In genomic region chr1:62676606-62677356, GRCh38 we compare ENCODE assay signal across 15 cellular contexts. TPM values are rescaled to one million over a fixed set of nuclear protein-coding genes. Genes with fewer than 3 reads are reported as not detected.
DNase-seq lines count a peak whose midpoint lies in the region; ATAC-seq, FAIRE-seq and TF ChIP-seq lines count a peak whose summit lies in the region.
"Had no signal": no experiment of that assay in that cellular context is flagged by ENCODE, and none has a peak within 500 bp of the region (broad histone marks: within the 10 kb centered on the region; RNA-seq: fewer than 3 reads in every experiment).

No MANE protein-coding gene starts in this region.

- H2AFZ ChIP-seq in K562 (ENCODE audit: low read depth, low read length), result no peak overlapping the region
- H2AFZ ChIP-seq in osteoblast (ENCODE audit: low read length), result no peak overlapping the region
- H2AFZ ChIP-seq in neural progenitor cell (replicated peaks), result no peak overlapping the region

- in situ Hi-C loops in K562 (cut with MboI), result no loop called here

- H3K27ac Mint-ChIP-seq in neural progenitor cell, result no peak overlapping the region
- H3K27ac Mint-ChIP-seq in CD8-positive, alpha-beta T cell, result no peak overlapping the region
- H3K27ac Mint-ChIP-seq in T-helper 2 cell treated with Interferon-gamma antibody and Interleukin-4, amounts not matched to agents 5 μg/mL and 100 μg/mL, for 36 hours, result no peak overlapping the region
- H3K27ac Mint-ChIP-seq: activated naive CD4-positive, alpha-beta T cell treated with anti-CD3 and anti-CD28 coated beads, Interleukin-2, amount 50 U/mL, for 24 hours had no signal

- H3F3A ChIP-seq in neural progenitor cell (ENCODE audit: low read depth), result no peaks in the 10 kb centered on the region

- ATAC-seq in K562, result peak; percentile 64
- ATAC-seq in CD8-positive, alpha-beta T cell, result no peak

- H3K4me1 ChIP-seq in K562 (replicated peaks in 1 of 2; ENCODE audit: control insufficient read depth in 2 of 2, insufficient read depth in 2 of 2, low read length in 2 of 2) (no peaks in the 10 kb centered on the region; a peak in 1 of 5 replicates), osteoblast (ENCODE audit: insufficient read depth, low read length) (peaks cover 10% of the 10 kb centered on the region), neural progenitor cell (peaks cover 8% of the 10 kb centered on the region)
- no peaks in the 10 kb centered on the region for H3K4me1 ChIP-seq in CD8-positive, alpha-beta T cell (ENCODE audit: insufficient read depth, low read length)

- H3K4me3 ChIP-seq in K562, result no peak overlapping the region
- H3K4me3 ChIP-seq in osteoblast (ENCODE audit: insufficient read depth, low read length), result no peak overlapping the region
- no peak overlapping the region for H3K4me3 ChIP-seq in neural progenitor cell
- H3K4me3 ChIP-seq in CD8-positive, alpha-beta T cell (ENCODE audit: low read depth, low read length), result no peak overlapping the region

- H3K4me1 Mint-ChIP-seq in neural progenitor cell, result no peaks in the 10 kb centered on the region
- H3K4me1 Mint-ChIP-seq in CD8-positive, alpha-beta T cell (ENCODE audit: low read depth), result no peaks in the 10 kb centered on the region
- H3K4me1 Mint-ChIP-seq in T-helper 2 cell treated with Interferon-gamma antibody and Interleukin-4, amounts not matched to agents 5 μg/mL and 100 μg/mL, for 36 hours (ENCODE audit: low read depth), result no peaks in the 10 kb centered on the region
- H3K4me1 Mint-ChIP-seq: activated naive CD4-positive, alpha-beta T cell treated with anti-CD3 and anti-CD28 coated beads, Interleukin-2, amount 50 U/mL, for 24 hours had no signal

- peaks cover 18% of the 10 kb centered on the region for H3K9me3 Mint-ChIP-seq in neural progenitor cell
- H3K9me3 Mint-ChIP-seq in CD8-positive, alpha-beta T cell, result peaks cover 2% of the 10 kb centered on the region
- no peaks in the 10 kb centered on the region for H3K9me3 Mint-ChIP-seq in T-helper 2 cell treated with Interferon-gamma antibody and Interleukin-4, amounts not matched to agents 5 μg/mL and 100 μg/mL, for 36 hours
- H3K9me3 Mint-ChIP-seq: activated naive CD4-positive, alpha-beta T cell treated with anti-CD3 and anti-CD28 coated beads, Interleukin-2, amount 50 U/mL, for 24 hours had no signal

- H3K9me1 ChIP-seq in K562 (ENCODE audit: control insufficient read depth, insufficient read depth, low read length), result no peaks in the 10 kb centered on the region

- TF ChIP-seq CTCF in K562 (IDR thresholded peaks at IDR 0.05 in 2 of 3, conservative IDR thresholded peaks at IDR 0.05 in 1 of 3; ENCODE audit: insufficient read depth in 2 of 3, low read depth in 1 of 3, low read length in 3 of 3) (no peak), osteoblast (IDR thresholded peaks at IDR 0.05; ENCODE audit: extremely low read depth, low read depth, low read length) (no peak), neural progenitor cell (IDR thresholded peaks at IDR 0.05) (no peak)
- no peak for TF ChIP-seq CTCF in CD8-positive, alpha-beta T cell (IDR thresholded peaks at IDR 0.05)

- H4K20me1 ChIP-seq in K562 (replicated peaks; ENCODE audit: control insufficient read depth, insufficient read depth, low read length) (no peaks in the 10 kb centered on the region), osteoblast (ENCODE audit: insufficient read depth, low read length) (no peaks in the 10 kb centered on the region), neural progenitor cell (ENCODE audit: low read depth) (peaks cover 22% of the 10 kb centered on the region)

- H3K27me3 ChIP-seq in K562 (ENCODE audit: control insufficient read depth in 2 of 2, insufficient read depth in 2 of 2, low read length in 2 of 2), result no peaks in the 10 kb centered on the region
- no peaks in the 10 kb centered on the region for H3K27me3 ChIP-seq in osteoblast (ENCODE audit: insufficient read depth, low read length)
- no peaks in the 10 kb centered on the region for H3K27me3 ChIP-seq in neural progenitor cell
- H3K27me3 ChIP-seq in CD8-positive, alpha-beta T cell (ENCODE audit: insufficient read depth, low read length), result no peaks in the 10 kb centered on the region

- no peaks in the 10 kb centered on the region for H3K36me3 ChIP-seq in K562 (ENCODE audit: control insufficient read depth, insufficient read depth, low read length)
- no peaks in the 10 kb centered on the region for H3K36me3 ChIP-seq in osteoblast (ENCODE audit: insufficient read depth, low read length)
- H3K36me3 ChIP-seq in neural progenitor cell, result no peaks in the 10 kb centered on the region
- no peaks in the 10 kb centered on the region for H3K36me3 ChIP-seq in CD8-positive, alpha-beta T cell (ENCODE audit: insufficient read depth, low read length)

- no peaks in the 10 kb centered on the region for H3K27me3 Mint-ChIP-seq in neural progenitor cell (ENCODE audit: insufficient read depth, low read depth)
- H3K27me3 Mint-ChIP-seq in CD8-positive, alpha-beta T cell (ENCODE audit: low read depth), result no peaks in the 10 kb centered on the region
- H3K27me3 Mint-ChIP-seq in T-helper 2 cell treated with Interferon-gamma antibody and Interleukin-4, amounts not matched to agents 5 μg/mL and 100 μg/mL, for 36 hours (ENCODE audit: low read depth), result no peaks in the 10 kb centered on the region
- H3K27me3 Mint-ChIP-seq: IgD-negative memory B cell had no signal

- H3K79me2 ChIP-seq in K562 (ENCODE audit: control insufficient read depth, insufficient read depth, low read length) (peaks cover 3% of the 10 kb centered on the region; the same call in 1 of the 3 replicates), osteoblast (ENCODE audit: insufficient read depth, low read length) (peaks cover 73% of the 10 kb centered on the region), neural progenitor cell (ENCODE audit: low read depth) (peaks cover 90% of the 10 kb centered on the region)

- no peak for TF ChIP-seq POLR2A in K562 (conservative IDR thresholded peaks at IDR 0.05)

- no TSS peak for BruUV-seq in K562 (replicated peaks; lab: Mats Ljungman, UMichigan)

- DNase-seq in EL (peak; percentile 74), M059J (ENCODE audit: low read depth) (peak; percentile 20), K562 (ENCODE audit: extremely low read depth in 1 of 4, low spot score in 3 of 4) (no peak), osteoblast (ENCODE audit: insufficient read length, low spot score, missing footprints) (no peak), neural progenitor cell (ENCODE audit: low spot score) (no peak)
- DNase-seq in CD8-positive, alpha-beta T cell, result no peak
- DNase-seq in T-helper 2 cell treated with Interferon-gamma antibody and Interleukin-4, amounts not matched to agents 5 μg/mL and 100 μg/mL, for 36 hours (ENCODE audit: low spot score), result no peak
- DNase-seq: NCI-H1694 treated with DMSO at 0.1 percent for 48 hours; NCI-H526; nucleus accumbens; stimulated activated CD4-positive, alpha-beta T cell treated with anti-CD3 and anti-CD28 coated beads, Interleukin-12 subunit alpha, Interleukin-12 subunit beta, amount 100 ng/mL, for 4 hours had no signal

- no peak overlapping the region for H3K27ac ChIP-seq in K562 (ENCODE audit: extremely low read depth, low read depth, low read length)
- H3K27ac ChIP-seq in osteoblast (ENCODE audit: low read depth, low read length), result peak overlapping the region; percentile 21
- H3K27ac ChIP-seq in neural progenitor cell, result no peak overlapping the region
- no peak overlapping the region for H3K27ac ChIP-seq in CD8-positive, alpha-beta T cell (ENCODE audit: low read depth, low read length)
- H3K27ac ChIP-seq: epithelial cell of prostate, VCaP had no signal

- TF ChIP-seq EP300 in K562 (IDR thresholded peaks at IDR 0.05; ENCODE audit: low read length), result no peak

- H3K9me3 ChIP-seq in K562 (replicated peaks; ENCODE audit: control insufficient read depth, insufficient read depth, low read depth, low read length) (no peaks in the 10 kb centered on the region), osteoblast (ENCODE audit: low read depth, low read length) (no peaks in the 10 kb centered on the region), neural progenitor cell (ENCODE audit: low read depth) (no peaks in the 10 kb centered on the region)
- H3K9me3 ChIP-seq in CD8-positive, alpha-beta T cell (ENCODE audit: low read length), result no peaks in the 10 kb centered on the region

- intact Hi-C loops in K562 (cut with micrococcal nuclease), result no loop called here
- intact Hi-C loops in CD8-positive, alpha-beta T cell (cut with DNase I, micrococcal nuclease), result no loop called here

- 69% methylated on average over 2 of the region's 2 CpGs for WGBS in K562 (ENCODE audit: insufficient coverage, low coverage, missing lambda C conversion rate)

- POLR2A ChIA-PET in K562 (lab: Yijun Ruan, JAX), result interaction anchor here (1.8 to 2.8 kb wide), 2 partner anchors 13 kb away, joined by 6 to 12 read pairs; partner anchors contain the start of gene DOCK7
- POLR2A ChIA-PET in CD8-positive, alpha-beta T cell (lab: Charles Lee), result no interaction called here

- TF ChIP-seq RAD21 in K562 (CRISPR knock-in tag; conservative IDR thresholded peaks at IDR 0.05 in 1 of 2, IDR thresholded peaks at IDR 0.05 in 1 of 2), result no peak

- CTCF ChIA-PET in K562 (lab: Yijun Ruan, JAX; ENCODE audit: low intra/inter-chr PET ratio), result no interaction called here
- CTCF ChIA-PET in CD8-positive, alpha-beta T cell (lab: Charles Lee), result interaction anchor here (0.6 to 1.1 kb wide), 2 partner anchors 8 to 11 kb away, joined by 3 read pairs; no protein-coding TSS in a partner anchor

- no peak overlapping the region for H3K4me3 Mint-ChIP-seq in neural progenitor cell
- H3K4me3 Mint-ChIP-seq in CD8-positive, alpha-beta T cell, result no peak overlapping the region
- H3K4me3 Mint-ChIP-seq in T-helper 2 cell treated with Interferon-gamma antibody and Interleukin-4, amounts not matched to agents 5 μg/mL and 100 μg/mL, for 36 hours, result no peak overlapping the region
- H3K4me3 Mint-ChIP-seq: activated naive CD4-positive, alpha-beta T cell treated with anti-CD3 and anti-CD28 coated beads, Interleukin-2, amount 50 U/mL, for 24 hours; IgD-negative memory B cell had no signal

- H3K4me2 ChIP-seq in K562 (ENCODE audit: insufficient read depth, low read length) (no peak overlapping the region), osteoblast (ENCODE audit: insufficient read depth, low read length) (peak overlapping the region; percentile 43), neural progenitor cell (no peak overlapping the region)

- no peak overlapping the region for H3K9ac ChIP-seq in K562 (ENCODE audit: insufficient read depth in 1 of 2, low read depth in 2 of 2, low read length in 2 of 2)
- no peak overlapping the region for H3K9ac ChIP-seq in neural progenitor cell

- peaks cover 25% of the 10 kb centered on the region for H3K36me3 Mint-ChIP-seq in neural progenitor cell
- H3K36me3 Mint-ChIP-seq in CD8-positive, alpha-beta T cell, result no peaks in the 10 kb centered on the region
- no peaks in the 10 kb centered on the region for H3K36me3 Mint-ChIP-seq in T-helper 2 cell treated with Interferon-gamma antibody and Interleukin-4, amounts not matched to agents 5 μg/mL and 100 μg/mL, for 36 hours (ENCODE audit: low read depth)
- H3K36me3 Mint-ChIP-seq: activated naive CD4-positive, alpha-beta T cell treated with anti-CD3 and anti-CD28 coated beads, Interleukin-2, amount 50 U/mL, for 24 hours; IgD-negative memory B cell had no signal

- no peak for FAIRE-seq in K562 (lab: Jason Lieb, UNC)

RNA-seq across cellular contexts. Expression of gene DOCK7, which starts 11.4 kb away (rescaled TPM):
- 22.6 and 48.4 TPM in 2 replicates for total RNA-seq in M059J (2014; rRNA removed; shearing (Covaris generic))
- total RNA-seq in K562 (2011; cell fraction: chromatin; rRNA removed; ENCODE audit: low replicate concordance), result 14.7 and 55.2 TPM in 2 replicates
- total RNA-seq in K562 (2011; cell fraction: nucleolus; rRNA removed), result 14.5 and 15.5 TPM in 2 replicates
- total RNA-seq in K562 (2011; cell fraction: nucleoplasm; rRNA removed), result 19.6 and 36.0 TPM in 2 replicates
- 16.4 and 29.3 TPM in 2 replicates for total RNA-seq in K562 (2014; rRNA removed)
- 12.7 and 16.0 TPM in 2 replicates for total RNA-seq in K562 (2014; rRNA removed; fragmentation: Illumina TruSeq; extraction: Trizol)
- 18.1 and 21.8 TPM in 2 replicates for total RNA-seq in K562 (2015; rRNA removed; fragmentation: Illumina TruSeq; extraction: Trizol)
- total RNA-seq in K562 (2021), result 12.6 and 18.2 TPM in 2 replicates
- polyA plus RNA-seq in K562 (2011; rRNA removed), result 12.5 and 16.4 TPM in 2 replicates
- polyA plus RNA-seq in K562 (2011; cell fraction: cytosol; rRNA removed), result 3.0 and 7.4 TPM in 2 replicates
- polyA plus RNA-seq in K562 (2011; cell fraction: nucleus; rRNA removed), result 12.2 and 21.1 TPM in 2 replicates
- 14.6 and 22.3 TPM in 2 replicates for polyA plus RNA-seq in K562 (2012)
- 20.9 and 35.1 TPM in 2 replicates for polyA plus RNA-seq in K562 (2014; fragmentation: Illumina TruSeq; extraction: Trizol)
- polyA plus RNA-seq in K562 (2014; fragmentation: Nextera tagmentation; extraction: Ambion mirVana), result 10 to 100 TPM in 1 of 2 experiments, 1 to 10 TPM in 1; 4.9 to 10.6 TPM
- 7.7 and 10.1 TPM in 2 replicates for polyA plus RNA-seq in K562 (2014; rRNA removed)
- polyA minus RNA-seq in K562 (2011; rRNA and poly(A)+ RNA removed), result 57.3 and 79.6 TPM in 2 replicates
- polyA minus RNA-seq in K562 (2011; cell fraction: cytosol; rRNA and poly(A)+ RNA removed), result 15.4 and 16.5 TPM in 2 replicates
- 28.9 and 46.7 TPM in 2 replicates for polyA minus RNA-seq in K562 (2011; cell fraction: nucleus; rRNA and poly(A)+ RNA removed)
- total RNA-seq in osteoblast, result 73.8 and 91.3 TPM in 2 replicates
- 71.9 and 92.7 TPM in 2 replicates for total RNA-seq in neural progenitor cell (ENCODE audit: low replicate concordance)
- total RNA-seq in CD8-positive, alpha-beta T cell, result 1 to 10 TPM; 3.9 to 7.4 TPM

Comparison
In these comparisons a context has a peak if more than half of its experiments do, and no peak if none do; other contexts are left out.
1. DNase-seq: peak in EL (single experiment) and M059J (single experiment); none in K562 (0 of 4), osteoblast (single experiment), neural progenitor cell (single experiment), CD8-positive, alpha-beta T cell (0 of 7) and T-helper 2 cell treated with Interferon-gamma antibody and Interleukin-4, amounts not matched to agents 5 μg/mL and 100 μg/mL, for 36 hours (single experiment).